In genomic region chr5:90022002-90022710, GRCh38 we compare ENCODE assay signal across 22 cellular contexts.
A peak's percentile ranks its signal among the peaks of the same experiment; 100 is the strongest.
DNase-seq lines count a peak whose midpoint lies in the region; TF ChIP-seq lines count a peak whose summit lies in the region.
"Had no signal": no experiment of that assay in that cellular context is flagged by ENCODE, and none has a peak within 500 bp of the region (broad histone marks: within the 10 kb centered on the region; RNA-seq: fewer than 3 reads in every experiment).

No MANE protein-coding gene starts in this region.

- H3K4me3 ChIP-seq in SJSA1 = no peak overlapping the region
- no peak overlapping the region for H3K4me3 ChIP-seq in fibroblast of mammary gland (ENCODE audit: control insufficient read depth, low read depth, low read length)
- H3K4me3 ChIP-seq in CD8-positive, alpha-beta memory T cell (ENCODE audit: low read length) = no peak overlapping the region
- H3K4me3 ChIP-seq: GM12878, Peyer's patch had no signal

- H3K27me3 ChIP-seq in SJSA1 (replicated peaks) = no peaks in the 10 kb centered on the region
- no peaks in the 10 kb centered on the region for H3K27me3 ChIP-seq in CD8-positive, alpha-beta memory T cell (ENCODE audit: insufficient read depth, low read length, poor library complexity, severe bottlenecking)
- H3K27me3 ChIP-seq: MG63, Peyer's patch, sigmoid colon had no signal

- H3K4me1 Mint-ChIP-seq in CD8-positive, alpha-beta memory T cell = no peaks in the 10 kb centered on the region

- CTCF ChIA-PET in CD8-positive, alpha-beta memory T cell (lab: Charles Lee) = no interaction called here

- no peak overlapping the region for H3K27ac Mint-ChIP-seq in CD8-positive, alpha-beta memory T cell
- H3K27ac Mint-ChIP-seq: activated naive CD8-positive, alpha-beta T cell; effector memory CD8-positive, alpha-beta T cell had no signal

- no peak for TF ChIP-seq CTCF in fibroblast of mammary gland (conservative IDR thresholded peaks at IDR 0.05; ENCODE audit: control insufficient read depth, insufficient read depth, low read depth, low read length)

- H3K27ac ChIP-seq in SJSA1 = peak overlapping the region; percentile 95
- H3K27ac ChIP-seq in CD8-positive, alpha-beta memory T cell (ENCODE audit: low read depth, low read length) = no peak overlapping the region
- H3K27ac ChIP-seq: Peyer's patch had no signal

- peaks cover 16% of the 10 kb centered on the region for H3K4me1 ChIP-seq in SJSA1 (replicated peaks)
- no peaks in the 10 kb centered on the region for H3K4me1 ChIP-seq in CD8-positive, alpha-beta memory T cell (ENCODE audit: insufficient read depth, low read length)
- H3K4me1 ChIP-seq: Peyer's patch had no signal

- intact Hi-C loops in head of caudate nucleus (cut with DNase I) = no loop called here

- H3K9me3 ChIP-seq in SJSA1 (replicated peaks) = no peaks in the 10 kb centered on the region
- no peaks in the 10 kb centered on the region for H3K9me3 ChIP-seq in CD8-positive, alpha-beta memory T cell (ENCODE audit: low read length)
- H3K9me3 ChIP-seq: MG63, Peyer's patch, sigmoid colon had no signal

- DNase-seq in HT-29 (ENCODE audit: low spot score) (peak; percentile 81), SJSA1 (ENCODE audit: low read depth in 1 of 2, low spot score in 2 of 2) (peak in 1 of 2 experiments; percentile 13), fibroblast of mammary gland (ENCODE audit: low read depth) (peak; percentile 22), renal cortical epithelial cell (ENCODE audit: low read depth) (peak; percentile 7), head of caudate nucleus (no peak), T-helper 9 cell (no peak), kidney glomerular epithelial cell (lab: John Stamatoyannopoulos, UW) (no peak)
- DNase-seq in CD8-positive, alpha-beta memory T cell = no peak
- DNase-seq: activated CD4-positive, alpha-beta T cell treated with anti-CD3 and anti-CD28 coated beads, Interleukin-2, amount 50 U/mL, for 4 hours; activated T-cell treated with anti-CD3 and anti-CD28 coated beads, Interleukin-2, amount 50 U/mL, for 4 hours; effector memory CD8-positive, alpha-beta T cell; foreskin fibroblast; GDM1; MG63; NCI-H1930; NCI-H524 treated with DMSO at 0.1 percent for 48 hours; occipital lobe; Peyer's patch; sigmoid colon; stimulated activated CD4-positive, alpha-beta T cell treated with anti-CD3 and anti-CD28 coated beads, Interleukin-4, amount 100 ng/mL, for 1 hour had no signal

- POLR2A ChIA-PET in CD8-positive, alpha-beta memory T cell (lab: Charles Lee) = no interaction called here

- H3K36me3 ChIP-seq in SJSA1 = no peaks in the 10 kb centered on the region
- H3K36me3 ChIP-seq in CD8-positive, alpha-beta memory T cell (ENCODE audit: insufficient read depth, low read length) = no peaks in the 10 kb centered on the region
- H3K36me3 ChIP-seq: MG63, Peyer's patch, sigmoid colon had no signal

- no peaks in the 10 kb centered on the region for H3K36me3 Mint-ChIP-seq in CD8-positive, alpha-beta memory T cell
- H3K36me3 Mint-ChIP-seq: activated naive CD8-positive, alpha-beta T cell had no signal

- H3K4me3 Mint-ChIP-seq in CD8-positive, alpha-beta memory T cell = no peak overlapping the region
- H3K4me3 Mint-ChIP-seq: activated naive CD8-positive, alpha-beta T cell; activated T-cell treated with anti-CD3 and anti-CD28 coated beads, Interleukin-2, amount 50 U/mL, for 4 hours; effector memory CD8-positive, alpha-beta T cell had no signal

- H3K27me3 Mint-ChIP-seq in CD8-positive, alpha-beta memory T cell = no peaks in the 10 kb centered on the region
- H3K27me3 Mint-ChIP-seq: activated naive CD8-positive, alpha-beta T cell; effector memory CD8-positive, alpha-beta T cell had no signal

- peaks cover 0 to 5% (median 0%) of the 10 kb centered on the region in 5 donors for H3K9me3 Mint-ChIP-seq in CD8-positive, alpha-beta memory T cell

Comparison
In these comparisons a context has a peak if more than half of its experiments do, and no peak if none do; other contexts are left out.
1. DNase-seq: peak in HT-29 (single experiment), fibroblast of mammary gland (single experiment) and renal cortical epithelial cell (single experiment); none in head of caudate nucleus (0 of 42), CD8-positive, alpha-beta memory T cell (0 of 5), T-helper 9 cell (single experiment) and kidney glomerular epithelial cell (single experiment).